8 cellular contexts compared by ENCODE assay signal in the genomic region with DNA sequence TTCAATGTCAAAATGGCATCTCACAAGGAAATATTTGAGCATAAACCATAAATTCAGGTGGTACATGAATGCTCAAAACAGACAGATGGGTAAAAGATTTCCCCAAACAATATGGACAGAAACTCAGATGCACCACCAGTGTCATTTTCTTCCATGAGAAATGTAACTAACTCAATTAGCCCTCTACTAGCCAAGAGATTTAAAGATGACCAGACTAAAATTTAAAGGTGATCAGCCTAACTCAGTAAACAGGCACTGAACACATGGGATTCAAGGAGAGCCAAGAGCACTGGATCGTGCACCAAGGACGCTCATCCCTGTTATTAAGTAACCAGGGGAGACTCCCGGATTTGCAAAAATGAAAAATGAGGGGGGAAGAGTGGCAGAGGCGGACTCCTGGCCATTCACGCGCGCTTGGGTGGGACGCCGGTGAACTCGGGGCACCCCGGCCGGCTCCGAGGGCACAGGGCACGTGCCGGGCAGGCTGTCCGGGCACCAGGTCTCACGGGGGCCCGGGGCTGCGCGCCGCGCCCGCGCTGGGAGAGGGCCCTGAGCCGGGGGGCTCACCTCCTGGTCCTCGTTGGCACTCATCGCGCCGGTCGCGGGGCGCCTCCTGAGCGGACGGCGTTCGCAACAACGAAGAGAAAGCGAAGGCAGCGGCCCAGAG. TPM values are rescaled to one million over a fixed set of nuclear protein-coding genes. Genes with fewer than 3 reads are reported as not detected.
A peak's percentile ranks its signal among the peaks of the same experiment; 100 is the strongest.
DNase-seq lines count a peak whose midpoint lies in the region; ATAC-seq and TF ChIP-seq lines count a peak whose summit lies in the region.

No MANE protein-coding gene starts in this region.

- H3K36me3 Mint-ChIP-seq in activated CD4-positive, alpha-beta memory T cell treated with anti-CD3 and anti-CD28 coated beads, Interleukin-2, amount 10 ng/mL, durations not matched to agents 7 days and 5 days (ENCODE audit: low read depth) = peaks cover 6% of the 10 kb centered on the region
- peaks cover 0 to 10% (median 6%) of the 10 kb centered on the region in 5 donors for H3K36me3 Mint-ChIP-seq in naive thymus-derived CD4-positive, alpha-beta T cell

- peak; percentile 45 for ATAC-seq in GM18907 (IDR thresholded peaks at IDR 0.05; ENCODE audit: unreplicated experiment)
- peak; percentile 41 for ATAC-seq in esophagus mucosa
- no peak for ATAC-seq in naive thymus-derived CD4-positive, alpha-beta T cell
- ATAC-seq in upper lobe of right lung = peak; percentile 62

- H3K9me3 ChIP-seq in naive thymus-derived CD4-positive, alpha-beta T cell (ENCODE audit: control insufficient read depth in 2 of 3, low read length in 3 of 3) = no peaks in the 10 kb centered on the region
- no peaks in the 10 kb centered on the region for H3K9me3 ChIP-seq in upper lobe of right lung

- intact Hi-C loops in naive thymus-derived CD4-positive, alpha-beta T cell (cut with micrococcal nuclease) = loop anchor here (1.0 to 10.0 kb wide), 16 partner anchors 63 to 1812 kb away; a partner anchor contains a TSS
- intact Hi-C loops in upper lobe of right lung (cut with DNase I) = no loop called here

- CTCF ChIA-PET in activated CD4-positive, alpha-beta memory T cell treated with anti-CD3 and anti-CD28 coated beads, Interleukin-2, amount 10 ng/mL, durations not matched to agents 7 days and 5 days (lab: Charles Lee) = interaction anchor here (1.2 kb wide), 1 partner anchor 63 kb away, joined by 3 read pairs; no protein-coding TSS in a partner anchor
- CTCF ChIA-PET in naive thymus-derived CD4-positive, alpha-beta T cell (lab: Charles Lee) = no interaction called here

- peak overlapping the region; percentile 89 for H3K27ac Mint-ChIP-seq in activated CD4-positive, alpha-beta memory T cell treated with anti-CD3 and anti-CD28 coated beads, Interleukin-2, amount 10 ng/mL, durations not matched to agents 7 days and 5 days
- H3K27ac Mint-ChIP-seq in naive thymus-derived CD4-positive, alpha-beta T cell = peak overlapping the region; percentile 90 to 99 (median 95)

- H3K27me3 ChIP-seq in naive thymus-derived CD4-positive, alpha-beta T cell (ENCODE audit: control insufficient read depth in 2 of 2, insufficient read depth in 2 of 2, low read length in 2 of 2) = no peaks in the 10 kb centered on the region
- no peaks in the 10 kb centered on the region for H3K27me3 ChIP-seq in upper lobe of right lung

- DNase-seq in AG10803 (ENCODE audit: low read depth) = peak; percentile 26
- DNase-seq in HT-29 (ENCODE audit: low spot score) = peak; percentile 28
- DNase-seq in activated CD4-positive, alpha-beta memory T cell treated with anti-CD3 and anti-CD28 coated beads, Interleukin-2, amount 10 ng/mL, durations not matched to agents 7 days and 5 days = peak; percentile 26
- peak in 2 of 9 donors; percentile 13 to 32 for DNase-seq in naive thymus-derived CD4-positive, alpha-beta T cell
- peak; percentile 74 for DNase-seq in upper lobe of right lung
- DNase-seq in NCI-H1694 treated with DMSO at 0.1 percent for 48 hours (lab: John Stamatoyannopoulos, UW) = no peak

- H3K36me3 ChIP-seq in naive thymus-derived CD4-positive, alpha-beta T cell (ENCODE audit: control insufficient read depth in 2 of 3, insufficient read depth in 3 of 3, low read length in 3 of 3) = peaks cover 0 to 9% (median 0%) of the 10 kb centered on the region in 3 experiments
- peaks cover 9% of the 10 kb centered on the region for H3K36me3 ChIP-seq in upper lobe of right lung

- peaks cover 14 to 19% of the 10 kb centered on the region in 2 donors for H3K4me1 ChIP-seq in naive thymus-derived CD4-positive, alpha-beta T cell (ENCODE audit: control insufficient read depth in 2 of 2, insufficient read depth in 2 of 2, low read length in 2 of 2)
- H3K4me1 ChIP-seq in upper lobe of right lung = peaks cover 21% of the 10 kb centered on the region

- POLR2A ChIA-PET in activated CD4-positive, alpha-beta memory T cell treated with anti-CD3 and anti-CD28 coated beads, Interleukin-2, amount 10 ng/mL, durations not matched to agents 7 days and 5 days (lab: Charles Lee) = interaction anchor here (0.9 to 2.4 kb wide), 4 partner anchors 23 to 214 kb away, joined by 4 to 17 read pairs (median 12); a partner anchor contains a TSS
- POLR2A ChIA-PET in naive thymus-derived CD4-positive, alpha-beta T cell (lab: Charles Lee) = interaction anchor here (1.3 to 2.5 kb wide), 2 partner anchors 155 to 214 kb away, joined by 5 to 16 read pairs; a partner anchor contains a TSS

- TF ChIP-seq CTCF in AG10803 (conservative IDR thresholded peaks at IDR 0.05; ENCODE audit: low read length) = no peak
- no peak for TF ChIP-seq CTCF in upper lobe of right lung (IDR thresholded peaks at IDR 0.05)

- no peaks in the 10 kb centered on the region for H3K9me3 Mint-ChIP-seq in activated CD4-positive, alpha-beta memory T cell treated with anti-CD3 and anti-CD28 coated beads, Interleukin-2, amount 10 ng/mL, durations not matched to agents 7 days and 5 days
- H3K9me3 Mint-ChIP-seq in naive thymus-derived CD4-positive, alpha-beta T cell = no peaks in the 10 kb centered on the region

- peak overlapping the region; percentile 91 for H3K4me3 Mint-ChIP-seq in activated CD4-positive, alpha-beta memory T cell treated with anti-CD3 and anti-CD28 coated beads, Interleukin-2, amount 10 ng/mL, durations not matched to agents 7 days and 5 days
- peak overlapping the region; percentile 88 to 98 (median 96) for H3K4me3 Mint-ChIP-seq in naive thymus-derived CD4-positive, alpha-beta T cell

- H3K27me3 Mint-ChIP-seq in activated CD4-positive, alpha-beta memory T cell treated with anti-CD3 and anti-CD28 coated beads, Interleukin-2, amount 10 ng/mL, durations not matched to agents 7 days and 5 days = no peaks in the 10 kb centered on the region
- H3K27me3 Mint-ChIP-seq in naive thymus-derived CD4-positive, alpha-beta T cell = no peaks in the 10 kb centered on the region

- peak overlapping the region; percentile 96 for H3K27ac ChIP-seq in naive thymus-derived CD4-positive, alpha-beta T cell (ENCODE audit: low read depth, low read length)
- H3K27ac ChIP-seq in upper lobe of right lung = peak overlapping the region; percentile 93

- H3K4me1 Mint-ChIP-seq in activated CD4-positive, alpha-beta memory T cell treated with anti-CD3 and anti-CD28 coated beads, Interleukin-2, amount 10 ng/mL, durations not matched to agents 7 days and 5 days = peaks cover 31% of the 10 kb centered on the region
- peaks cover 31 to 44% (median 39%) of the 10 kb centered on the region in 7 donors for H3K4me1 Mint-ChIP-seq in naive thymus-derived CD4-positive, alpha-beta T cell

- H3K4me3 ChIP-seq in AG10803 (ENCODE audit: low read length) = peak overlapping the region; percentile 78
- H3K4me3 ChIP-seq in naive thymus-derived CD4-positive, alpha-beta T cell (ENCODE audit: low read length) = peak overlapping the region; percentile 87
- H3K4me3 ChIP-seq in upper lobe of right lung = peak overlapping the region; percentile 90

RNA-seq across cellular contexts. Expression of a gene that starts 0.5 kb away (rescaled TPM):
- total RNA-seq in HT-29 (2014; rRNA removed; shearing (Covaris generic)) = 22.1 and 25.3 TPM in 2 replicates
- 10 to 100 TPM; 13.0 to 15.3 TPM for total RNA-seq in activated CD4-positive, alpha-beta memory T cell treated with anti-CD3 and anti-CD28 coated beads, Interleukin-2, amount 10 ng/mL, durations not matched to agents 7 days and 5 days
- 17.6 TPM for total RNA-seq in esophagus mucosa
- total RNA-seq in naive thymus-derived CD4-positive, alpha-beta T cell = 10 to 100 TPM in 4 of 5 experiments, 1 to 10 TPM in 1; 9.3 to 15.8 (median 11.6) TPM
- polyA plus RNA-seq in naive thymus-derived CD4-positive, alpha-beta T cell = 10 to 100 TPM; 12.6 to 19.2 TPM
- total RNA-seq in upper lobe of right lung = 15.7 TPM

RNA-seq across cellular contexts. Expression of a gene that starts 0.6 kb away (rescaled TPM):
- total RNA-seq in HT-29 (2014; rRNA removed; shearing (Covaris generic)) = 6.6 and 9.8 TPM in 2 replicates
- 10 to 100 TPM; 29.7 to 36.1 TPM for total RNA-seq in activated CD4-positive, alpha-beta memory T cell treated with anti-CD3 and anti-CD28 coated beads, Interleukin-2, amount 10 ng/mL, durations not matched to agents 7 days and 5 days
- total RNA-seq in esophagus mucosa (22.7 TPM), upper lobe of right lung (31.7 TPM)
- total RNA-seq in naive thymus-derived CD4-positive, alpha-beta T cell = 10 to 100 TPM; 26.3 to 48.8 (median 35.6) TPM
- polyA plus RNA-seq in naive thymus-derived CD4-positive, alpha-beta T cell = 10 to 100 TPM; 20.1 to 24.3 TPM
